30 cellular contexts compared by ENCODE assay signal in genomic region chr21:36171327-36171726, GRCh38. TPM values are rescaled to one million over a fixed set of nuclear protein-coding genes. Genes with fewer than 3 reads are reported as not detected.
DNase-seq lines count a peak whose midpoint lies in the region; ATAC-seq and TF ChIP-seq lines count a peak whose summit lies in the region.
"Had no signal": no experiment of that assay in that cellular context is flagged by ENCODE, and none has a peak within 500 bp of the region (broad histone marks: within the 10 kb centered on the region; RNA-seq: fewer than 3 reads in every experiment).

No MANE protein-coding gene starts in this region.

- no peak for TF ChIP-seq CTCF in cardiac muscle cell (IDR thresholded peaks at IDR 0.05; ENCODE audit: low read depth, low read length)
- no peak for TF ChIP-seq CTCF in VCaP (conservative IDR thresholded peaks at IDR 0.05)

- H3K9me3 Mint-ChIP-seq in immature natural killer cell = no peaks in the 10 kb centered on the region
- H3K9me3 Mint-ChIP-seq: activated naive CD8-positive, alpha-beta T cell treated with anti-CD3 and anti-CD28 coated beads, Interleukin-2, amount 10 ng/mL, durations not matched to agents 7 days and 5 days; HFFc6 had no signal

- H3K4me1 Mint-ChIP-seq in immature natural killer cell = peaks cover 35 to 37% of the 10 kb centered on the region in 2 donors

- H3K27me3 Mint-ChIP-seq in immature natural killer cell (ENCODE audit: low read depth in 3 of 3) = peaks cover 1 to 8% (median 2%) of the 10 kb centered on the region in 3 donors
- H3K27me3 Mint-ChIP-seq: activated naive CD8-positive, alpha-beta T cell treated with anti-CD3 and anti-CD28 coated beads, Interleukin-2, amount 10 ng/mL, durations not matched to agents 7 days and 5 days had no signal

- intact Hi-C loops in Right ventricle myocardium inferior (cut with DNase I) = no loop called here

- H3K4me3 ChIP-seq in cardiac muscle cell = no peak overlapping the region
- H3K4me3 ChIP-seq: BLaER1 treated with 17β-estradiol and CSF1 and Interleukin-3, amounts not matched to agents 10 nM and 100 nM; SJCRH30; spleen; testis; uterus had no signal

- H3K36me3 ChIP-seq in cardiac muscle cell = no peaks in the 10 kb centered on the region
- H3K36me3 ChIP-seq: SJCRH30, uterus had no signal

- peaks cover 18 to 28% (median 19%) of the 10 kb centered on the region in 3 donors for H3K36me3 Mint-ChIP-seq in immature natural killer cell

- no peaks in the 10 kb centered on the region for H3K9me3 ChIP-seq in cardiac muscle cell (ENCODE audit: low read depth)
- H3K9me3 ChIP-seq: BLaER1 treated with 17β-estradiol and CSF1 and Interleukin-3, amounts not matched to agents 10 nM and 100 nM; SJCRH30; spleen; testis; uterus had no signal

- peak overlapping the region in 5 of 6 donors; percentile 14 to 91 (median 53) for H3K27ac Mint-ChIP-seq in immature natural killer cell
- H3K27ac Mint-ChIP-seq: HFFc6 had no signal

- no peak for DNase-seq in cardiac muscle cell (ENCODE audit: low read depth in 1 of 2, low spot score in 1 of 2)
- no peak for DNase-seq in Right ventricle myocardium inferior (ENCODE audit: missing footprints)
- DNase-seq in immature natural killer cell = no peak
- DNase-seq in glomerular visceral epithelial cell (ENCODE audit: extremely low spot score) = no peak
- no peak for DNase-seq in 8988T
- DNase-seq: ACHN; activated CD4-positive, alpha-beta T cell treated with anti-CD3 and anti-CD28 coated beads for 48 hours; activated naive CD8-positive, alpha-beta T cell treated with anti-CD3 and anti-CD28 coated beads, Interleukin-2, amount 10 ng/mL, durations not matched to agents 7 days and 5 days; cerebellar nuclear complex; DMS 273 treated with DMSO at 0.1 percent for 48 hours; HFFc6; KG1; kidney glomerular epithelial cell; mesenchymal stem cell; NCI-H146; NCI-H524 treated with DMSO at 0.1 percent for 48 hours; NK-92 treated with Interleukin-12 subunit alpha and Interleukin-12 subunit beta, amount 100 ng/mL, for 24 hours; SJCRH30; spleen; stimulated activated CD4-positive, alpha-beta T cell treated with anti-CD3 and anti-CD28 coated beads, Interleukin-4, amount 100 ng/mL, for 1 hour; stimulated activated naive CD4-positive, alpha-beta T cell; T-helper 1 cell; testis; uterus had no signal

- peaks cover 15% of the 10 kb centered on the region for H3K4me1 ChIP-seq in cardiac muscle cell (ENCODE audit: low read depth)
- H3K4me1 ChIP-seq: SJCRH30, testis, uterus had no signal

- peak overlapping the region; percentile 26 for H3K27ac ChIP-seq in cardiac muscle cell
- peak overlapping the region; percentile 11; the same call in 1 of the 2 replicates for H3K27ac ChIP-seq in VCaP
- H3K27ac ChIP-seq: SJCRH30, testis, uterus had no signal

- no peaks in the 10 kb centered on the region for H3K27me3 ChIP-seq in cardiac muscle cell
- H3K27me3 ChIP-seq: BLaER1 treated with 17β-estradiol and CSF1 and Interleukin-3, amounts not matched to agents 10 nM and 100 nM; SJCRH30; spleen; testis; uterus had no signal

- ATAC-seq in Right ventricle myocardium inferior (no peak), GM19397 (IDR thresholded peaks at IDR 0.05; ENCODE audit: unreplicated experiment) (no peak), HG03378 (IDR thresholded peaks at IDR 0.05; ENCODE audit: unreplicated experiment) (no peak)
- ATAC-seq: Panc1 had no signal

- H3K4me3 Mint-ChIP-seq in immature natural killer cell = peak overlapping the region in 1 of 5 donors; percentile 5
- H3K4me3 Mint-ChIP-seq: activated naive CD8-positive, alpha-beta T cell treated with anti-CD3 and anti-CD28 coated beads, Interleukin-2, amount 10 ng/mL, durations not matched to agents 7 days and 5 days; HFFc6 had no signal

RNA-seq across cellular contexts. Expression of gene DOP1B, which starts 14.7 kb away (rescaled TPM):
- total RNA-seq in cardiac muscle cell = 3.3 and 5.8 TPM in 2 replicates
- polyA plus RNA-seq in cardiac muscle cell = 6.9 and 7.4 TPM in 2 replicates
- 17.9 TPM for total RNA-seq in Right ventricle myocardium inferior
- 10 to 100 TPM in 1 of 3 donors, 1 to 10 TPM in 2; 2.5 to 15.5 (median 4.5) TPM for polyA plus RNA-seq in immature natural killer cell

RNA-seq across cellular contexts. Expression of gene CBR3, which starts 36.4 kb away (rescaled TPM):
- not detected in 2 replicates for total RNA-seq in cardiac muscle cell
- polyA plus RNA-seq in cardiac muscle cell = not detected in 2 replicates
- 2.5 TPM for total RNA-seq in Right ventricle myocardium inferior
- polyA plus RNA-seq in immature natural killer cell = 1 to 10 TPM; 1.1 to 5.1 (median 1.5) TPM
- total RNA-seq: HT-29 had no signal
